ENCODE assay signal across 8 cellular contexts in genomic region chr11:96426356-96427103, GRCh38. TPM values are rescaled to one million over a fixed set of nuclear protein-coding genes. Genes with fewer than 3 reads are reported as not detected.
DNase-seq lines count a peak whose midpoint lies in the region; FAIRE-seq and TF ChIP-seq lines count a peak whose summit lies in the region.

No MANE protein-coding gene starts in this region.

- DNase-seq in AML-193 (lab: John Stamatoyannopoulos, UW) (peak; percentile 25 to 41), GM18507 (ENCODE audit: extremely low spot score, insufficient read length, low read depth) (peak; percentile 15), SK-N-DZ (ENCODE audit: low spot score) (peak; percentile 14), fibroblast of peridontal ligament (ENCODE audit: extremely low read depth) (peak; percentile 78), neural progenitor cell (ENCODE audit: low spot score) (peak; percentile 63)
- DNase-seq in activated CD4-positive, alpha-beta memory T cell treated with anti-CD3 and anti-CD28 coated beads, Interleukin-2, amount 10 ng/mL, durations not matched to agents 7 days and 5 days: no peak
- DNase-seq in activated CD4-positive, alpha-beta T cell treated with anti-CD3 and anti-CD28 coated beads, Interleukin-2, amount 10 ng/mL, durations not matched to agents 7 days and 5 days: no peak

- peak; percentile 63 for TF ChIP-seq CTCF in KMS-11 (conservative IDR thresholded peaks at IDR 0.05; ENCODE audit: low read depth, low read length)
- peak; percentile 76 for TF ChIP-seq CTCF in neural progenitor cell (IDR thresholded peaks at IDR 0.05)

- no peaks in the 10 kb centered on the region for H3K36me3 ChIP-seq in KMS-11 (ENCODE audit: insufficient read depth)
- H3K36me3 ChIP-seq in neural progenitor cell: no peaks in the 10 kb centered on the region

- no peaks in the 10 kb centered on the region for H3K4me1 ChIP-seq in KMS-11 (ENCODE audit: low read depth, poor library complexity, severe bottlenecking)
- H3K4me1 ChIP-seq in neural progenitor cell: peaks cover 8% of the 10 kb centered on the region

- no peaks in the 10 kb centered on the region for H3K9me3 ChIP-seq in neural progenitor cell (ENCODE audit: low read depth)

- no peak overlapping the region for H3K9ac ChIP-seq in KMS-11
- no peak overlapping the region for H3K9ac ChIP-seq in neural progenitor cell

- H3K27ac ChIP-seq in KMS-11 (no peak overlapping the region), neural progenitor cell (no peak overlapping the region)

- H3K27me3 ChIP-seq in KMS-11 (ENCODE audit: insufficient read depth, low read depth): no peaks in the 10 kb centered on the region
- H3K27me3 ChIP-seq in neural progenitor cell: no peaks in the 10 kb centered on the region

- H3K4me3 ChIP-seq in KMS-11 (IDR thresholded peaks at IDR 0.05; ENCODE audit: insufficient read depth, low read depth, low read length) (no peak overlapping the region), neural progenitor cell (no peak overlapping the region)

- no peaks in the 10 kb centered on the region for H3F3A ChIP-seq in neural progenitor cell (ENCODE audit: low read depth)

- H4K20me1 ChIP-seq in KMS-11 (ENCODE audit: insufficient read depth) (no peaks in the 10 kb centered on the region), neural progenitor cell (ENCODE audit: low read depth) (no peaks in the 10 kb centered on the region)

- CTCF ChIA-PET in activated CD4-positive, alpha-beta memory T cell treated with anti-CD3 and anti-CD28 coated beads, Interleukin-2, amount 10 ng/mL, durations not matched to agents 7 days and 5 days (lab: Charles Lee): interaction anchor here (0.7 to 1.1 kb wide), 3 partner anchors 26 to 665 kb away, joined by 3 read pairs; no protein-coding TSS in a partner anchor
- CTCF ChIA-PET in activated CD4-positive, alpha-beta T cell treated with anti-CD3 and anti-CD28 coated beads, Interleukin-2, amount 10 ng/mL, durations not matched to agents 7 days and 5 days (lab: Charles Lee): interaction anchor here (0.8 to 1.1 kb wide), 2 partner anchors 577 to 591 kb away, joined by 3 to 4 read pairs; no protein-coding TSS in a partner anchor

- H3K4me1 Mint-ChIP-seq in neural progenitor cell: peaks cover 15% of the 10 kb centered on the region
- peaks cover 5% of the 10 kb centered on the region for H3K4me1 Mint-ChIP-seq in activated CD4-positive, alpha-beta memory T cell treated with anti-CD3 and anti-CD28 coated beads, Interleukin-2, amount 10 ng/mL, durations not matched to agents 7 days and 5 days
- peaks cover 2% of the 10 kb centered on the region for H3K4me1 Mint-ChIP-seq in activated CD4-positive, alpha-beta T cell treated with anti-CD3 and anti-CD28 coated beads, Interleukin-2, amount 10 ng/mL, durations not matched to agents 7 days and 5 days

- H3K4me3 Mint-ChIP-seq in neural progenitor cell: no peak overlapping the region
- H3K4me3 Mint-ChIP-seq in activated CD4-positive, alpha-beta memory T cell treated with anti-CD3 and anti-CD28 coated beads, Interleukin-2, amount 10 ng/mL, durations not matched to agents 7 days and 5 days: no peak overlapping the region
- H3K4me3 Mint-ChIP-seq in activated CD4-positive, alpha-beta T cell treated with anti-CD3 and anti-CD28 coated beads, Interleukin-2, amount 10 ng/mL, durations not matched to agents 7 days and 5 days: no peak overlapping the region

- H2AFZ ChIP-seq in KMS-11 (ENCODE audit: low read depth): no peak overlapping the region
- H2AFZ ChIP-seq in neural progenitor cell (replicated peaks): peak overlapping the region; percentile 79

- peak overlapping the region; percentile 3 for H3K27ac Mint-ChIP-seq in neural progenitor cell
- no peak overlapping the region for H3K27ac Mint-ChIP-seq in activated CD4-positive, alpha-beta memory T cell treated with anti-CD3 and anti-CD28 coated beads, Interleukin-2, amount 10 ng/mL, durations not matched to agents 7 days and 5 days
- H3K27ac Mint-ChIP-seq in activated CD4-positive, alpha-beta T cell treated with anti-CD3 and anti-CD28 coated beads, Interleukin-2, amount 10 ng/mL, durations not matched to agents 7 days and 5 days: no peak overlapping the region

- H3K27me3 Mint-ChIP-seq in neural progenitor cell (ENCODE audit: insufficient read depth, low read depth): no peaks in the 10 kb centered on the region
- peaks cover 41% of the 10 kb centered on the region for H3K27me3 Mint-ChIP-seq in activated CD4-positive, alpha-beta memory T cell treated with anti-CD3 and anti-CD28 coated beads, Interleukin-2, amount 10 ng/mL, durations not matched to agents 7 days and 5 days
- peaks cover 37% of the 10 kb centered on the region for H3K27me3 Mint-ChIP-seq in activated CD4-positive, alpha-beta T cell treated with anti-CD3 and anti-CD28 coated beads, Interleukin-2, amount 10 ng/mL, durations not matched to agents 7 days and 5 days

- POLR2A ChIA-PET in activated CD4-positive, alpha-beta memory T cell treated with anti-CD3 and anti-CD28 coated beads, Interleukin-2, amount 10 ng/mL, durations not matched to agents 7 days and 5 days (lab: Charles Lee): no interaction called here
- POLR2A ChIA-PET in activated CD4-positive, alpha-beta T cell treated with anti-CD3 and anti-CD28 coated beads, Interleukin-2, amount 10 ng/mL, durations not matched to agents 7 days and 5 days (lab: Charles Lee): no interaction called here

- H3K79me2 ChIP-seq in KMS-11 (ENCODE audit: insufficient read depth, low read depth) (no peaks in the 10 kb centered on the region), neural progenitor cell (ENCODE audit: low read depth) (no peaks in the 10 kb centered on the region)

- peak; percentile 75 for FAIRE-seq in GM18507 (lab: Jason Lieb, UNC)

- H3K36me3 Mint-ChIP-seq in neural progenitor cell: no peaks in the 10 kb centered on the region
- H3K36me3 Mint-ChIP-seq in activated CD4-positive, alpha-beta memory T cell treated with anti-CD3 and anti-CD28 coated beads, Interleukin-2, amount 10 ng/mL, durations not matched to agents 7 days and 5 days (ENCODE audit: low read depth): no peaks in the 10 kb centered on the region
- no peaks in the 10 kb centered on the region for H3K36me3 Mint-ChIP-seq in activated CD4-positive, alpha-beta T cell treated with anti-CD3 and anti-CD28 coated beads, Interleukin-2, amount 10 ng/mL, durations not matched to agents 7 days and 5 days (ENCODE audit: low read depth)

- H3K4me2 ChIP-seq in KMS-11 (0 out of 2 replicates have a peak overlapping the region, but pooled peaks have one; percentile 9), neural progenitor cell (peak overlapping the region; percentile 49)

- H3K9me3 Mint-ChIP-seq in neural progenitor cell: peaks cover 5% of the 10 kb centered on the region
- no peaks in the 10 kb centered on the region for H3K9me3 Mint-ChIP-seq in activated CD4-positive, alpha-beta memory T cell treated with anti-CD3 and anti-CD28 coated beads, Interleukin-2, amount 10 ng/mL, durations not matched to agents 7 days and 5 days
- H3K9me3 Mint-ChIP-seq in activated CD4-positive, alpha-beta T cell treated with anti-CD3 and anti-CD28 coated beads, Interleukin-2, amount 10 ng/mL, durations not matched to agents 7 days and 5 days: no peaks in the 10 kb centered on the region

RNA-seq across cellular contexts. Expression of gene JRKL, which starts 36.7 kb away (rescaled TPM):
- 2.8 and 3.0 TPM in 2 replicates for polyA plus RNA-seq in SK-N-DZ (2014; cell fraction: cytosol; rRNA removed)
- 3.3 and 7.7 TPM in 2 replicates for polyA plus RNA-seq in SK-N-DZ (2014; cell fraction: nucleus; rRNA removed)
- total RNA-seq in neural progenitor cell (ENCODE audit: low replicate concordance): 8.4 and 13.4 TPM in 2 replicates
- 10 to 100 TPM; 11.9 to 12.0 TPM for total RNA-seq in activated CD4-positive, alpha-beta memory T cell treated with anti-CD3 and anti-CD28 coated beads, Interleukin-2, amount 10 ng/mL, durations not matched to agents 7 days and 5 days
- 10 to 100 TPM; 10.3 to 10.9 TPM for total RNA-seq in activated CD4-positive, alpha-beta T cell treated with anti-CD3 and anti-CD28 coated beads, Interleukin-2, amount 10 ng/mL, durations not matched to agents 7 days and 5 days

RNA-seq across cellular contexts. Expression of gene CCDC82, which starts 36.8 kb away (rescaled TPM):
- 14.0 and 16.4 TPM in 2 replicates for polyA plus RNA-seq in SK-N-DZ (2014; cell fraction: cytosol; rRNA removed)
- polyA plus RNA-seq in SK-N-DZ (2014; cell fraction: nucleus; rRNA removed): 38.6 and 56.4 TPM in 2 replicates
- 32.4 and 48.3 TPM in 2 replicates for total RNA-seq in neural progenitor cell (ENCODE audit: low replicate concordance)
- total RNA-seq in activated CD4-positive, alpha-beta memory T cell treated with anti-CD3 and anti-CD28 coated beads, Interleukin-2, amount 10 ng/mL, durations not matched to agents 7 days and 5 days: 10 to 100 TPM; 31.5 to 32.9 TPM
- total RNA-seq in activated CD4-positive, alpha-beta T cell treated with anti-CD3 and anti-CD28 coated beads, Interleukin-2, amount 10 ng/mL, durations not matched to agents 7 days and 5 days: 10 to 100 TPM; 34.0 to 38.0 TPM

Comparison
In these comparisons a context has a peak if more than half of its experiments do, and no peak if none do; other contexts are left out.
1. DNase-seq: peak in AML-193 (2 of 2), GM18507 (single experiment), SK-N-DZ (single experiment), fibroblast of peridontal ligament (single experiment) and neural progenitor cell (single experiment); none in activated CD4-positive, alpha-beta memory T cell treated with anti-CD3 and anti-CD28 coated beads, Interleukin-2, amount 10 ng/mL, durations not matched to agents 7 days and 5 days (single experiment) and activated CD4-positive, alpha-beta T cell treated with anti-CD3 and anti-CD28 coated beads, Interleukin-2, amount 10 ng/mL, durations not matched to agents 7 days and 5 days (single experiment).